Comparison of ENCODE assay signal across 1 cellular context in the genomic region with DNA sequence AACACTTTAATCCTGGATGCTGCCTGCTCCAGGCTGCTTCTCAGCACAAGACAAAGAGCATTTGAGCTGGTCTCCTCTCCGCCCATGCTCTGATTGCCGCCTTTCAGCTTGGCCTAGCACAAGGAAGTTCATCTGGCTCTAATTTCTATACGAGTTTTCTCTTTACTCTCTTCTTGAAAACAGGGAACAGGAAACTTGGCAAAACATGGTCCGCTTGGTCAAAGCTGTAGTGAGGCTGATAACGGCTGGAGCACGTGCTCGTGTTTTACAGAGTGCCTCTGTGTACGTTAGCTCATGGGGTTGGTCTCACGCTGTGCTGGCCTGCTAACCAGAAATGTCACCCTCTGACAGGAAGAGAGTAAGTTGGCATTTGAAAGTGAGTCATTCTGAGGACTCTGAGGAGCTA.
TF ChIP-seq lines count a peak whose summit lies in the region.

No MANE protein-coding gene starts in this region.

TF ChIP-seq in endothelial cell of umbilical vein, 7 proteins besides CTCF, POLR2A, EP300 and RAD21:
- TF ChIP-seq, protein P1, sequence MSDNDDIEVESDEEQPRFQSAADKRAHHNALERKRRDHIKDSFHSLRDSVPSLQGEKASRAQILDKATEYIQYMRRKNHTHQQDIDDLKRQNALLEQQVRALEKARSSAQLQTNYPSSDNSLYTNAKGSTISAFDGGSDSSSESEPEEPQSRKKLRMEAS (IDR thresholded peaks at IDR 0.05; ENCODE audit: insufficient read depth, insufficient read length): peak; percentile 97
- TF ChIP-seq MYC (IDR thresholded peaks at IDR 0.05; ENCODE audit: low read depth, low read length): peak; percentile 95
- peak; percentile 64 for TF ChIP-seq JUN (IDR thresholded peaks at IDR 0.05; ENCODE audit: borderline replicate concordance, insufficient read depth, insufficient read length, low read depth)
- TF ChIP-seq POLR2AphosphoS5 (IDR thresholded peaks at IDR 0.05; ENCODE audit: insufficient read depth, low read depth, low read length): no peak
- TF ChIP-seq FOS (IDR thresholded peaks at IDR 0.05; ENCODE audit: borderline replicate concordance, insufficient read depth, low read length): peak; percentile 48
- peak; percentile 38 for TF ChIP-seq GATA2 (IDR thresholded peaks at IDR 0.05; ENCODE audit: insufficient read depth, insufficient read length, low read depth, low read length)
- no peak for TF ChIP-seq EZH2 (IDR thresholded peaks at IDR 0.05; ENCODE audit: borderline replicate concordance, low read depth, low read length, severe bottlenecking)
